1 cellular context compared by ENCODE assay signal in the genomic region with DNA sequence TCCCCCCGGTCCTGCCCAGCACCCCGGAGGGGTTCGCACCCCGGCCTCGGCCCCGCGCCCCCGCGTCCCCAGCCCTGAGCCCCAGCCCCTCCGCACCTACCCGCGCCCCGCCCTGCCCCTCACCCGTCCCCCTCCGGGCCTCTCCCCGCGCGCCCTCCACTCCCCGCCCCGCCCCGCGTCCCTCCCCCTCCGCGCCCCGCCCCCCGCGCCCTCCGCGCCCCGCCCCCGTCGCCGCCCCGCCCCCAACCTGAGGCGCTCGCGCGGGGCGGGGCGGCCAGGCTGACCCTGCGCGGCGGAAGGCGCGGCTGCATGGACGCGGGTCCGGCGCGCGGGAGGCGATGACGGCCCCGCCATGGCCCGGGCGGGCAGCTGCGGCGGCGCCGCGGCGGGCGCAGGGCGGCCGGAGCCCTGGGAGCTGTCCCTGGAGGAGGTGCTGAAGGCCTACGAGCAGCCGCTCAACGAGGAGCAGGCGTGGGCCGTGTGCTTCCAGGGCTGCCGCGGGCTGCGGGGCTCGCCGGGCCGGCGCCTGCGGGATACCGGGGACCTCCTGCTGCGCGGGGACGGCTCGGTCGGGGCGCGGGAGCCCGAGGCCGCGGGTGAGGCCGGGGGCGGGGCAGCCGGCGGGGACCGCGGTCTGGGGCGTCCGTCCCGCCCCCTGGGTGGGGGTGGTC.
TF ChIP-seq lines count a peak whose summit lies in the region.

A gene with protein sequence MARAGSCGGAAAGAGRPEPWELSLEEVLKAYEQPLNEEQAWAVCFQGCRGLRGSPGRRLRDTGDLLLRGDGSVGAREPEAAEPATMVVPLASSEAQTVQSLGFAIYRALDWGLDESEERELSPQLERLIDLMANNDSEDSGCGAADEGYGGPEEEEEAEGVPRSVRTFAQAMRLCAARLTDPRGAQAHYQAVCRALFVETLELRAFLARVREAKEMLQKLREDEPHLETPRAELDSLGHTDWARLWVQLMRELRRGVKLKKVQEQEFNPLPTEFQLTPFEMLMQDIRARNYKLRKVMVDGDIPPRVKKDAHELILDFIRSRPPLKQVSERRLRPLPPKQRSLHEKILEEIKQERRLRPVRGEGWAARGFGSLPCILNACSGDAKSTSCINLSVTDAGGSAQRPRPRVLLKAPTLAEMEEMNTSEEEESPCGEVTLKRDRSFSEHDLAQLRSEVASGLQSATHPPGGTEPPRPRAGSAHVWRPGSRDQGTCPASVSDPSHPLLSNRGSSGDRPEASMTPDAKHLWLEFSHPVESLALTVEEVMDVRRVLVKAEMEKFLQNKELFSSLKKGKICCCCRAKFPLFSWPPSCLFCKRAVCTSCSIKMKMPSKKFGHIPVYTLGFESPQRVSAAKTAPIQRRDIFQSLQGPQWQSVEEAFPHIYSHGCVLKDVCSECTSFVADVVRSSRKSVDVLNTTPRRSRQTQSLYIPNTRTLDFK (plus strand): TSS at position 277 of the 671 bp plus-strand sequence. CDS start 76 bp downstream, at position 353.

TF ChIP-seq in PFSK-1, 5 proteins besides CTCF, POLR2A, EP300 and RAD21:
- TF ChIP-seq, protein P1, sequence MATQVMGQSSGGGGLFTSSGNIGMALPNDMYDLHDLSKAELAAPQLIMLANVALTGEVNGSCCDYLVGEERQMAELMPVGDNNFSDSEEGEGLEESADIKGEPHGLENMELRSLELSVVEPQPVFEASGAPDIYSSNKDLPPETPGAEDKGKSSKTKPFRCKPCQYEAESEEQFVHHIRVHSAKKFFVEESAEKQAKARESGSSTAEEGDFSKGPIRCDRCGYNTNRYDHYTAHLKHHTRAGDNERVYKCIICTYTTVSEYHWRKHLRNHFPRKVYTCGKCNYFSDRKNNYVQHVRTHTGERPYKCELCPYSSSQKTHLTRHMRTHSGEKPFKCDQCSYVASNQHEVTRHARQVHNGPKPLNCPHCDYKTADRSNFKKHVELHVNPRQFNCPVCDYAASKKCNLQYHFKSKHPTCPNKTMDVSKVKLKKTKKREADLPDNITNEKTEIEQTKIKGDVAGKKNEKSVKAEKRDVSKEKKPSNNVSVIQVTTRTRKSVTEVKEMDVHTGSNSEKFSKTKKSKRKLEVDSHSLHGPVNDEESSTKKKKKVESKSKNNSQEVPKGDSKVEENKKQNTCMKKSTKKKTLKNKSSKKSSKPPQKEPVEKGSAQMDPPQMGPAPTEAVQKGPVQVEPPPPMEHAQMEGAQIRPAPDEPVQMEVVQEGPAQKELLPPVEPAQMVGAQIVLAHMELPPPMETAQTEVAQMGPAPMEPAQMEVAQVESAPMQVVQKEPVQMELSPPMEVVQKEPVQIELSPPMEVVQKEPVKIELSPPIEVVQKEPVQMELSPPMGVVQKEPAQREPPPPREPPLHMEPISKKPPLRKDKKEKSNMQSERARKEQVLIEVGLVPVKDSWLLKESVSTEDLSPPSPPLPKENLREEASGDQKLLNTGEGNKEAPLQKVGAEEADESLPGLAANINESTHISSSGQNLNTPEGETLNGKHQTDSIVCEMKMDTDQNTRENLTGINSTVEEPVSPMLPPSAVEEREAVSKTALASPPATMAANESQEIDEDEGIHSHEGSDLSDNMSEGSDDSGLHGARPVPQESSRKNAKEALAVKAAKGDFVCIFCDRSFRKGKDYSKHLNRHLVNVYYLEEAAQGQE (IDR thresholded peaks at IDR 0.05; ENCODE audit: insufficient read depth in 1 of 2, low read depth in 2 of 2, low read length in 2 of 2) = peak; percentile 84 to 92
- TF ChIP-seq TAF1 (IDR thresholded peaks at IDR 0.05; ENCODE audit: borderline replicate concordance, insufficient read depth, low read length) = no peak
- TF ChIP-seq FOXP2 (optimal IDR thresholded peaks at IDR 0.05; ENCODE audit: borderline replicate concordance, extremely low read depth, extremely low read length, insufficient read depth) = peak; percentile 33
